In genomic region chr3:144763878-144764454, GRCh38 we compare ENCODE assay signal across 11 cellular contexts.
DNase-seq lines count a peak whose midpoint lies in the region; ATAC-seq and TF ChIP-seq lines count a peak whose summit lies in the region.
"Had no signal": no experiment of that assay in that cellular context is flagged by ENCODE, and none has a peak within 500 bp of the region (broad histone marks: within the 10 kb centered on the region; RNA-seq: fewer than 3 reads in every experiment).

No MANE protein-coding gene starts in this region.

- intact Hi-C loops in dorsolateral prefrontal cortex (cut with DNase I): no loop called here

- peak overlapping the region in 41 of 59 donors; percentile 3 to 83 (median 44) for H3K27ac ChIP-seq in dorsolateral prefrontal cortex
- H3K27ac ChIP-seq: BLaER1 had no signal

- ATAC-seq in GM18498 (IDR thresholded peaks at IDR 0.05; ENCODE audit: unreplicated experiment) (peak; percentile 99), GM21529 (IDR thresholded peaks at IDR 0.05; ENCODE audit: unreplicated experiment) (peak; percentile 88), HG03378 (IDR thresholded peaks at IDR 0.05; ENCODE audit: unreplicated experiment) (peak; percentile 78)
- ATAC-seq: naive thymus-derived CD8-positive, alpha-beta T cell had no signal

- peak overlapping the region in 58 of 59 donors; percentile 12 to 68 (median 46) for H3K4me3 ChIP-seq in dorsolateral prefrontal cortex
- H3K4me3 ChIP-seq: BLaER1 had no signal

- H3K27me3 ChIP-seq in dorsolateral prefrontal cortex: no peaks in the 10 kb centered on the region
- H3K27me3 ChIP-seq: BLaER1 had no signal

- DNase-seq in dorsolateral prefrontal cortex: no peak
- DNase-seq in activated gamma-delta T cell (lab: John Stamatoyannopoulos, UW): no peak
- DNase-seq in erythroblast (lab: John Stamatoyannopoulos, UW): no peak
- no peak for DNase-seq in COLO668 (lab: John Stamatoyannopoulos, UW; ENCODE audit: unreplicated experiment)
- DNase-seq in NCI-H2081 treated with DMSO at 0.1 percent for 48 hours (lab: John Stamatoyannopoulos, UW): no peak
- DNase-seq: naive thymus-derived CD8-positive, alpha-beta T cell; NCI-H2171 treated with DMSO at 0.1 percent for 48 hours had no signal

- TF ChIP-seq CTCF in dorsolateral prefrontal cortex (IDR thresholded peaks at IDR 0.05 in 54 of 56, conservative IDR thresholded peaks at IDR 0.05 in 2 of 56; ENCODE audit: low read depth in 1 of 56, partially characterized antibody in 56 of 56): peak in 1 of 56 donors; percentile 15

- no peak for TF ChIP-seq POLR2A in erythroblast (IDR thresholded peaks at IDR 0.05; ENCODE audit: low read length)
